Comparison of ENCODE assay signal across 12 cellular contexts in genomic region chr16:28596840-28597691, GRCh38. TPM values are rescaled to one million over a fixed set of nuclear protein-coding genes. Genes with fewer than 3 reads are reported as not detected.
DNase-seq lines count a peak whose midpoint lies in the region; ATAC-seq and TF ChIP-seq lines count a peak whose summit lies in the region.
"Had no signal": no experiment of that assay in that cellular context is flagged by ENCODE, and none has a peak within 500 bp of the region (broad histone marks: within the 10 kb centered on the region; RNA-seq: fewer than 3 reads in every experiment).

TSS of gene SULT1A2 (minus strand) at chr16:28597050. CDS start at chr16:28595930, 1,120 bp downstream.

- no peaks in the 10 kb centered on the region for H3K9me3 ChIP-seq in CD4-positive, CD25-positive, alpha-beta regulatory T cell (ENCODE audit: control insufficient read depth in 2 of 2, low read length in 2 of 2)

- no peak for ATAC-seq in CD4-positive, CD25-positive, alpha-beta regulatory T cell (ENCODE audit: low read depth in 2 of 2)
- ATAC-seq in GM21825 (IDR thresholded peaks at IDR 0.05; ENCODE audit: unreplicated experiment) = no peak
- ATAC-seq: natural killer cell treated with Interleukin-12 subunit alpha and Interleukin-12 subunit beta and Interleukin-15 and Interleukin-18, amount 100 ng/mL, for 72 hours had no signal

- H3K9me3 Mint-ChIP-seq in CD4-positive, CD25-positive, alpha-beta regulatory T cell = no peaks in the 10 kb centered on the region
- no peaks in the 10 kb centered on the region for H3K9me3 Mint-ChIP-seq in nephron
- H3K9me3 Mint-ChIP-seq: natural killer cell treated with Interleukin-12 subunit alpha and Interleukin-12 subunit beta and Interleukin-15 and Interleukin-18, amount 100 ng/mL, for 72 hours had no signal

- no peak for DNase-seq in CD4-positive, CD25-positive, alpha-beta regulatory T cell
- peak; percentile 49 for DNase-seq in OCI-M1 (lab: John Stamatoyannopoulos, UW)
- peak; percentile 32 for DNase-seq in glomerular visceral epithelial cell (ENCODE audit: extremely low spot score)
- no peak for DNase-seq in hypothalamus (lab: John Stamatoyannopoulos, UW)
- no peak for DNase-seq in NCI-H1694 (lab: John Stamatoyannopoulos, UW)
- DNase-seq in hippocampal formation (lab: John Stamatoyannopoulos, UW) = no peak
- DNase-seq: aorta, NCI-H1417 treated with DMSO at 0.1 percent for 48 hours had no signal

- H3K36me3 Mint-ChIP-seq in CD4-positive, CD25-positive, alpha-beta regulatory T cell = peaks cover 3% of the 10 kb centered on the region
- H3K36me3 Mint-ChIP-seq in nephron (ENCODE audit: low read depth) = peaks cover 11% of the 10 kb centered on the region
- H3K36me3 Mint-ChIP-seq: natural killer cell treated with Interleukin-12 subunit alpha and Interleukin-12 subunit beta and Interleukin-15 and Interleukin-18, amount 100 ng/mL, for 72 hours had no signal

- H3K27ac Mint-ChIP-seq in CD4-positive, CD25-positive, alpha-beta regulatory T cell = peak within 1 kb of the TSS in 2 of 3 donors; percentile 67 to 69
- peak within 1 kb of the TSS; percentile 76 to 94 (median 86) for H3K27ac Mint-ChIP-seq in nephron
- H3K27ac Mint-ChIP-seq: natural killer cell treated with Interleukin-12 subunit alpha and Interleukin-12 subunit beta and Interleukin-15 and Interleukin-18, amount 100 ng/mL, for 72 hours had no signal

- H3K4me3 Mint-ChIP-seq in CD4-positive, CD25-positive, alpha-beta regulatory T cell = no peak within 1 kb of the TSS
- peak within 1 kb of the TSS; percentile 28 to 72 (median 50) for H3K4me3 Mint-ChIP-seq in nephron
- H3K4me3 Mint-ChIP-seq: natural killer cell treated with Interleukin-12 subunit alpha and Interleukin-12 subunit beta and Interleukin-15 and Interleukin-18, amount 100 ng/mL, for 72 hours had no signal

- H3K27ac ChIP-seq in CD4-positive, CD25-positive, alpha-beta regulatory T cell (ENCODE audit: insufficient read depth, low read length, poor library complexity, severe bottlenecking) = no peak within 1 kb of the TSS

- peaks cover 0 to 5% (median 2%) of the 10 kb centered on the region in 4 donors for H3K4me1 Mint-ChIP-seq in CD4-positive, CD25-positive, alpha-beta regulatory T cell
- H3K4me1 Mint-ChIP-seq in nephron = peaks cover 10% of the 10 kb centered on the region

- H3K27me3 ChIP-seq in CD4-positive, CD25-positive, alpha-beta regulatory T cell (ENCODE audit: control insufficient read depth, insufficient read depth, low read length) = no peaks in the 10 kb centered on the region

- no peak for TF ChIP-seq CTCF in nephron (IDR thresholded peaks at IDR 0.05; ENCODE audit: unreplicated experiment in 3 of 3)

- H3K36me3 ChIP-seq in CD4-positive, CD25-positive, alpha-beta regulatory T cell (ENCODE audit: control insufficient read depth, insufficient read depth, low read length) = peaks cover 5% of the 10 kb centered on the region

- no peaks in the 10 kb centered on the region for H3K4me1 ChIP-seq in CD4-positive, CD25-positive, alpha-beta regulatory T cell (ENCODE audit: control insufficient read depth, insufficient read depth, low read length, poor library complexity, severe bottlenecking)

- H3K27me3 Mint-ChIP-seq in CD4-positive, CD25-positive, alpha-beta regulatory T cell = no peaks in the 10 kb centered on the region
- H3K27me3 Mint-ChIP-seq in nephron (ENCODE audit: low read depth) = no peaks in the 10 kb centered on the region
- H3K27me3 Mint-ChIP-seq: natural killer cell treated with Interleukin-12 subunit alpha and Interleukin-12 subunit beta and Interleukin-15 and Interleukin-18, amount 100 ng/mL, for 72 hours had no signal

- H3K4me3 ChIP-seq in CD4-positive, CD25-positive, alpha-beta regulatory T cell (ENCODE audit: low read depth, low read length) = no peak within 1 kb of the TSS

RNA-seq across cellular contexts. Expression of gene SULT1A2, which starts in this region (rescaled TPM):
- total RNA-seq in CD4-positive, CD25-positive, alpha-beta regulatory T cell = 0.39 TPM
- polyA plus RNA-seq in CD4-positive, CD25-positive, alpha-beta regulatory T cell = not detected
- total RNA-seq: fibroblast of villous mesenchyme had no signal

Comparison
In these comparisons a context has a peak if more than half of its experiments do, and no peak if none do; other contexts are left out.
1. DNase-seq: peak in OCI-M1 (single experiment) and glomerular visceral epithelial cell (single experiment); none in CD4-positive, CD25-positive, alpha-beta regulatory T cell (0 of 3), hypothalamus (0 of 51), NCI-H1694 (single experiment) and hippocampal formation (0 of 2).
2. H3K4me3 Mint-ChIP-seq: peak in nephron (3 of 3); none in CD4-positive, CD25-positive, alpha-beta regulatory T cell (0 of 4).